ENCODE assay signal across 9 cellular contexts in the genomic region with DNA sequence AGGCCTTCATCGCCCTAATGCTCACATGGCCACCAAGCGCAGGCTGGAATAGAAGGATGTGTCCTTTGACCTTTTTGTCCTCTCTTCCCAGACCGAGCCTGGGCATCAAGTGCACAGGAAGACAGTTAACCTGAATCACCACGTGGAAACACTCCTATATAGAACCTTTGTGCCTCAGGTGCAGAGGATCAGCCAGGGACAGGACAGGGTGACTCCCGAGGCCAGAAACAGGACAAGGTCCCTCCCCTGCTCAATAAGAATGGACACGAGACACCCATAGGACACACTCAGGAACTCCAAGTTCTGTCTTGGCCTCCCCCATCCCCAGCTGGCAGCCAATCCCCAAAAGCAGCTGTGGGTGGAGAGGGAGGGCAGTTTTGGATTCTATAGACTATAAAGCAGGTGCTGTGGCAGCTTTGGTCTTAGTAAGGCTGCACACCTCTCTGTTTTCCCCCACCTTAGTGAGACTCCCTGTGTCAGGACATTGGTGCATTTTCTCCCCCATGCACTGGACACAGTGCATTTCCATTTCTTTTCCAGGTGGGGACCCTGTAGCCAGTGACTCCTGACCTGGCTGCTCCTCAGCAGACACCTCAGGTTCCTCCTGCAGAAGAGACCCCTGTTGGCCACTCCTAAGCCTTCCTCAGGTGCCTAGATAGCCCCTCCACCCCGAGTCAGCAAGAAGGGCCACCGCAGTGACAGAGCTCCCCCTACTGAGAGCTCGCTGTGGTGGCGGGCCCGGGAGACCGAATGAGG. TPM values are rescaled to one million over a fixed set of nuclear protein-coding genes. Genes with fewer than 3 reads are reported as not detected.
DNase-seq lines count a peak whose midpoint lies in the region; ATAC-seq and TF ChIP-seq lines count a peak whose summit lies in the region.
"Had no signal": no experiment of that assay in that cellular context is flagged by ENCODE, and none has a peak within 500 bp of the region (broad histone marks: within the 10 kb centered on the region; RNA-seq: fewer than 3 reads in every experiment).

No MANE protein-coding gene starts in this region.

- peak; percentile 88 for TF ChIP-seq CTCF in AG09309 (IDR thresholded peaks at IDR 0.05; ENCODE audit: control insufficient read depth, insufficient read depth, low read depth, low read length, missing control alignments)
- TF ChIP-seq CTCF in upper lobe of left lung (IDR thresholded peaks at IDR 0.05) = peak; percentile 27 to 75 (median 62)

- H3K36me3 ChIP-seq in naive thymus-derived CD4-positive, alpha-beta T cell (ENCODE audit: control insufficient read depth in 2 of 3, insufficient read depth in 3 of 3, low read length in 3 of 3) = no peaks in the 10 kb centered on the region
- no peaks in the 10 kb centered on the region for H3K36me3 ChIP-seq in upper lobe of left lung

- no peak overlapping the region for H3K27ac ChIP-seq in naive thymus-derived CD4-positive, alpha-beta T cell (ENCODE audit: low read depth, low read length)
- H3K27ac ChIP-seq in upper lobe of left lung = no peak overlapping the region

- peak overlapping the region; percentile 22 for H3K27ac Mint-ChIP-seq in activated CD4-positive, alpha-beta T cell treated with anti-CD3 and anti-CD28 coated beads, Interleukin-2, amount 10 ng/mL, durations not matched to agents 24 days and 14 days
- no peak overlapping the region for H3K27ac Mint-ChIP-seq in naive thymus-derived CD4-positive, alpha-beta T cell
- H3K27ac Mint-ChIP-seq: natural killer cell treated with Interleukin-12 subunit alpha and Interleukin-12 subunit beta and Interleukin-15 and Interleukin-18, amount 100 ng/mL, for 72 hours had no signal

- TF ChIP-seq EP300 in upper lobe of left lung (IDR thresholded peaks at IDR 0.05) = no peak

- intact Hi-C loops in activated CD4-positive, alpha-beta T cell treated with anti-CD3 and anti-CD28 coated beads, Interleukin-2, amount 10 ng/mL, durations not matched to agents 24 days and 14 days (cut with micrococcal nuclease) = loop anchor here (1.0 kb wide), 2 partner anchors 63 to 139 kb away; no protein-coding TSS in a partner anchor
- intact Hi-C loops in naive thymus-derived CD4-positive, alpha-beta T cell (cut with micrococcal nuclease) = loop anchor here (1.0 to 2.0 kb wide), 2 partner anchors 44 to 139 kb away; partner anchors contain the start of gene POU2AF1 (in 1 of the 2)

- H3K9me3 Mint-ChIP-seq in activated CD4-positive, alpha-beta T cell treated with anti-CD3 and anti-CD28 coated beads, Interleukin-2, amount 10 ng/mL, durations not matched to agents 24 days and 14 days = peaks cover 4% of the 10 kb centered on the region
- H3K9me3 Mint-ChIP-seq in naive thymus-derived CD4-positive, alpha-beta T cell = peaks cover 0 to 4% (median 0%) of the 10 kb centered on the region in 11 donors
- H3K9me3 Mint-ChIP-seq: natural killer cell treated with Interleukin-12 subunit alpha and Interleukin-12 subunit beta and Interleukin-15 and Interleukin-18, amount 100 ng/mL, for 72 hours had no signal

- WGBS in upper lobe of left lung, 2 donors = 51 to 70% methylated on average over 10 to 12 of the region's 12 CpGs

- no peak for TF ChIP-seq POLR2A in upper lobe of left lung (IDR thresholded peaks at IDR 0.05)

- DNase-seq in AG09309 (ENCODE audit: low read depth) = no peak
- DNase-seq in NCI-H2107 (lab: John Stamatoyannopoulos, UW) = peak; percentile 69
- DNase-seq in activated CD4-positive, alpha-beta T cell treated with anti-CD3 and anti-CD28 coated beads, Interleukin-2, amount 10 ng/mL, durations not matched to agents 24 days and 14 days = peak; percentile 84
- peak; percentile 6 for DNase-seq in effector CD8-positive, alpha-beta T cell (lab: John Stamatoyannopoulos, UW)
- peak in 7 of 9 donors; percentile 13 to 63 (median 47) for DNase-seq in naive thymus-derived CD4-positive, alpha-beta T cell
- DNase-seq in upper lobe of left lung = peak; percentile 35 to 60

- H3K4me1 Mint-ChIP-seq in activated CD4-positive, alpha-beta T cell treated with anti-CD3 and anti-CD28 coated beads, Interleukin-2, amount 10 ng/mL, durations not matched to agents 24 days and 14 days = peaks cover 23% of the 10 kb centered on the region
- peaks cover 3 to 18% (median 8%) of the 10 kb centered on the region in 7 donors for H3K4me1 Mint-ChIP-seq in naive thymus-derived CD4-positive, alpha-beta T cell

- no peaks in the 10 kb centered on the region for H3K9me3 ChIP-seq in naive thymus-derived CD4-positive, alpha-beta T cell (ENCODE audit: control insufficient read depth in 2 of 3, low read length in 3 of 3)
- H3K9me3 ChIP-seq in upper lobe of left lung = no peaks in the 10 kb centered on the region

- no peaks in the 10 kb centered on the region for H3K4me1 ChIP-seq in naive thymus-derived CD4-positive, alpha-beta T cell (ENCODE audit: control insufficient read depth in 2 of 2, insufficient read depth in 2 of 2, low read length in 2 of 2)
- peaks cover 11 to 18% (median 16%) of the 10 kb centered on the region in 4 donors for H3K4me1 ChIP-seq in upper lobe of left lung

- H3K27me3 ChIP-seq in naive thymus-derived CD4-positive, alpha-beta T cell (ENCODE audit: control insufficient read depth in 2 of 2, insufficient read depth in 2 of 2, low read length in 2 of 2) = no peaks in the 10 kb centered on the region
- H3K27me3 ChIP-seq in upper lobe of left lung = no peaks in the 10 kb centered on the region

- H3K4me3 ChIP-seq in AG09309 (ENCODE audit: control insufficient read depth, low read depth, low read length) = no peak overlapping the region
- H3K4me3 ChIP-seq in naive thymus-derived CD4-positive, alpha-beta T cell (ENCODE audit: low read length) = no peak overlapping the region
- H3K4me3 ChIP-seq in upper lobe of left lung = no peak overlapping the region

- POLR2A ChIA-PET in naive thymus-derived CD4-positive, alpha-beta T cell (lab: Charles Lee) = interaction anchor here (0.7 kb wide), 1 partner anchor 139 kb away, joined by 3 read pairs; no protein-coding TSS in a partner anchor

- no peak overlapping the region for H3K4me3 Mint-ChIP-seq in activated CD4-positive, alpha-beta T cell treated with anti-CD3 and anti-CD28 coated beads, Interleukin-2, amount 10 ng/mL, durations not matched to agents 24 days and 14 days
- no peak overlapping the region for H3K4me3 Mint-ChIP-seq in naive thymus-derived CD4-positive, alpha-beta T cell
- H3K4me3 Mint-ChIP-seq: natural killer cell treated with Interleukin-12 subunit alpha and Interleukin-12 subunit beta and Interleukin-15 and Interleukin-18, amount 100 ng/mL, for 72 hours had no signal

- H3K36me3 Mint-ChIP-seq in activated CD4-positive, alpha-beta T cell treated with anti-CD3 and anti-CD28 coated beads, Interleukin-2, amount 10 ng/mL, durations not matched to agents 24 days and 14 days (ENCODE audit: low read depth) = peaks cover 3% of the 10 kb centered on the region
- peaks cover 0 to 1% (median 0%) of the 10 kb centered on the region in 5 donors for H3K36me3 Mint-ChIP-seq in naive thymus-derived CD4-positive, alpha-beta T cell
- H3K36me3 Mint-ChIP-seq: natural killer cell treated with Interleukin-12 subunit alpha and Interleukin-12 subunit beta and Interleukin-15 and Interleukin-18, amount 100 ng/mL, for 72 hours had no signal

- CTCF ChIA-PET in naive thymus-derived CD4-positive, alpha-beta T cell (lab: Charles Lee) = interaction anchor here (0.5 to 9.1 kb wide), 3 partner anchors 57 to 140 kb away, joined by 3 to 68 read pairs (median 6); no protein-coding TSS in a partner anchor

- ATAC-seq in GM18511 (IDR thresholded peaks at IDR 0.05; ENCODE audit: unreplicated experiment) (peak; percentile 80), HG02943 (IDR thresholded peaks at IDR 0.05; ENCODE audit: low read depth, unreplicated experiment) (peak; percentile 58), upper lobe of left lung (ENCODE audit: low FRiP score in 2 of 2) (peak; percentile 68 to 75)
- ATAC-seq in naive thymus-derived CD4-positive, alpha-beta T cell = peak; percentile 73

- peaks cover 2% of the 10 kb centered on the region for H3K27me3 Mint-ChIP-seq in activated CD4-positive, alpha-beta T cell treated with anti-CD3 and anti-CD28 coated beads, Interleukin-2, amount 10 ng/mL, durations not matched to agents 24 days and 14 days
- no peaks in the 10 kb centered on the region for H3K27me3 Mint-ChIP-seq in naive thymus-derived CD4-positive, alpha-beta T cell

RNA-seq across cellular contexts. Expression of gene POU2AF1, which starts 43.6 kb away (rescaled TPM):
- total RNA-seq in activated CD4-positive, alpha-beta T cell treated with anti-CD3 and anti-CD28 coated beads, Interleukin-2, amount 10 ng/mL, durations not matched to agents 24 days and 14 days = 65.6 and 68.9 TPM in 2 replicates
- total RNA-seq in naive thymus-derived CD4-positive, alpha-beta T cell = 10 to 100 TPM in 1 of 5 experiments, 1 to 10 TPM in 3, under 1 TPM in 1; 0.57 to 11.3 (median 4.9) TPM
- under 1 TPM; 0.45 to 0.53 TPM for polyA plus RNA-seq in naive thymus-derived CD4-positive, alpha-beta T cell
- 10 to 100 TPM in 1 of 6 donors, 1 to 10 TPM in 5; 1.3 to 42.1 (median 4.0) TPM for total RNA-seq in upper lobe of left lung
